Comparison of ENCODE assay signal across 37 cellular contexts in genomic region chr1:36956570-36956969, GRCh38.
"Had no signal": no experiment of that assay in that cellular context is flagged by ENCODE, and none has a peak within 500 bp of the region (broad histone marks: within the 10 kb centered on the region; RNA-seq: fewer than 3 reads in every experiment).

No MANE protein-coding gene starts in this region.

- H3K27ac Mint-ChIP-seq: activated CD4-positive, alpha-beta memory T cell treated with anti-CD3 and anti-CD28 coated beads for 36 hours; activated CD4-positive, alpha-beta T cell treated with anti-CD3 and anti-CD28 coated beads, Interleukin-2, amount 10 ng/mL, durations not matched to agents 24 days and 14 days; activated naive CD4-positive, alpha-beta T cell treated with anti-CD3 and anti-CD28 coated beads, Interleukin-2, amount 10 ng/mL, durations not matched to agents 7 days and 5 days; activated naive CD8-positive, alpha-beta T cell treated with anti-CD3 and anti-CD28 coated beads, Interleukin-2, amount 10 ng/mL, durations not matched to agents 7 days and 5 days; activated T-helper 1 cell treated with anti-CD3 and anti-CD28 coated beads, Interleukin-12 subunit alpha, Interleukin-12 subunit beta, Interleukin-2, Interleukin-4 antibody, amounts not matched to agents 30 ng/mL and 10 ng/mL and 1 ng/mL, durations not matched to agents 14 hours and 24 hours and 36 hours; immature natural killer cell; mesothelial cell of epicardium; naive B cell; nephron progenitor cell; stimulated activated memory B cell treated with anti-CD40 and anti-IgM and Interleukin-4, amounts not matched to agents 10 μg/mL and 1 μg/mL and 100 μg/mL, for 72 hours; stimulated activated naive CD8-positive, alpha-beta T cell treated with anti-CD3 and anti-CD28 coated beads, Interleukin-15, amount 100 ng/mL, for 72 hours; type B pancreatic cell had no signal

- H3K27me3 Mint-ChIP-seq: activated CD4-positive, alpha-beta T cell treated with anti-CD3 and anti-CD28 coated beads, Interleukin-2, amount 10 ng/mL, durations not matched to agents 24 days and 14 days; activated naive CD4-positive, alpha-beta T cell treated with anti-CD3 and anti-CD28 coated beads, Interleukin-2, amount 10 ng/mL, durations not matched to agents 7 days and 5 days; activated naive CD8-positive, alpha-beta T cell treated with anti-CD3 and anti-CD28 coated beads, Interleukin-2, amount 10 ng/mL, durations not matched to agents 7 days and 5 days; stimulated activated naive CD8-positive, alpha-beta T cell treated with anti-CD3 and anti-CD28 coated beads, Interleukin-15, amount 100 ng/mL, for 72 hours had no signal

- H3K4me3 ChIP-seq: ascending aorta, cardiac muscle cell, coronary artery, dorsolateral prefrontal cortex, gastrocnemius medialis, pancreas, prostate gland, skin epidermis, uterus had no signal

- H3K36me3 ChIP-seq: ascending aorta, cardiac muscle cell, gastrocnemius medialis, pancreas, prostate gland, uterus had no signal

- H3K36me3 Mint-ChIP-seq: activated CD4-positive, alpha-beta memory T cell treated with anti-CD3 and anti-CD28 coated beads for 36 hours; activated naive CD4-positive, alpha-beta T cell treated with anti-CD3 and anti-CD28 coated beads, Interleukin-2, amount 10 ng/mL, durations not matched to agents 7 days and 5 days; activated naive CD8-positive, alpha-beta T cell treated with anti-CD3 and anti-CD28 coated beads, Interleukin-2, amount 10 ng/mL, durations not matched to agents 7 days and 5 days; brain; immature natural killer cell; mesothelial cell of epicardium; naive B cell; stimulated activated memory B cell treated with anti-CD40 and anti-IgM and Interleukin-4, amounts not matched to agents 10 μg/mL and 1 μg/mL and 100 μg/mL, for 72 hours; type B pancreatic cell had no signal

- H3K4me1 ChIP-seq: ascending aorta, gastrocnemius medialis, pancreas, prostate gland, uterus had no signal

- ATAC-seq: gastrocnemius medialis; left colon; pancreas; sciatic nerve; stimulated activated naive CD8-positive, alpha-beta T cell treated with anti-CD3 and anti-CD28 coated beads, Interleukin-15, amount 100 ng/mL, for 72 hours had no signal

- H3K9me3 Mint-ChIP-seq: activated CD4-positive, alpha-beta memory T cell treated with anti-CD3 and anti-CD28 coated beads for 36 hours; activated CD4-positive, alpha-beta T cell treated with anti-CD3 and anti-CD28 coated beads, Interleukin-2, amount 10 ng/mL, durations not matched to agents 24 days and 14 days; activated naive CD4-positive, alpha-beta T cell treated with anti-CD3 and anti-CD28 coated beads, Interleukin-2, amount 10 ng/mL, durations not matched to agents 7 days and 5 days; activated naive CD8-positive, alpha-beta T cell treated with anti-CD3 and anti-CD28 coated beads, Interleukin-2, amount 10 ng/mL, durations not matched to agents 7 days and 5 days; activated T-helper 1 cell treated with anti-CD3 and anti-CD28 coated beads, Interleukin-12 subunit alpha, Interleukin-12 subunit beta, Interleukin-2, Interleukin-4 antibody, amounts not matched to agents 30 ng/mL and 10 ng/mL and 1 ng/mL, durations not matched to agents 14 hours and 24 hours and 36 hours; brain; immature natural killer cell; mesothelial cell of epicardium; nephron progenitor cell; stimulated activated memory B cell treated with anti-CD40 and anti-IgM and Interleukin-4, amounts not matched to agents 10 μg/mL and 1 μg/mL and 100 μg/mL, for 72 hours; stimulated activated naive CD8-positive, alpha-beta T cell treated with anti-CD3 and anti-CD28 coated beads, Interleukin-15, amount 100 ng/mL, for 72 hours; type B pancreatic cell had no signal

- DNase-seq: activated CD4-positive, alpha-beta memory T cell treated with anti-CD3 and anti-CD28 coated beads for 36 hours; activated CD4-positive, alpha-beta T cell treated with anti-CD3 and anti-CD28 coated beads, Interleukin-2, amount 10 ng/mL, durations not matched to agents 24 days and 14 days; activated CD4-positive, CD25-positive, alpha-beta regulatory T cell treated with anti-CD3 and anti-CD28 coated beads, Interleukin-2, amount 50 U/mL, for 72 hours; activated CD8-positive, alpha-beta memory T cell treated with anti-CD3 and anti-CD28 coated beads, Interleukin-2, amount 50 U/mL, for 4 hours; activated effector memory CD4-positive, alpha-beta T cell treated with anti-CD3 and anti-CD28 coated beads, Interleukin-2, amount 50 U/mL, for 16 hours; activated naive CD4-positive, alpha-beta T cell treated with anti-CD3 and anti-CD28 coated beads, Interleukin-2, amount 10 ng/mL, durations not matched to agents 7 days and 5 days; activated naive CD8-positive, alpha-beta T cell treated with anti-CD3 and anti-CD28 coated beads, Interleukin-2, amount 10 ng/mL, durations not matched to agents 7 days and 5 days; activated T-cell treated with anti-CD3 and anti-CD28 coated beads, Interleukin-2, amount 50 U/mL, for 1 hour; cerebellar nuclear complex; effector memory CD4-positive, alpha-beta T cell; gastrocnemius medialis; hippocampal formation; immature natural killer cell; kidney; left colon; naive B cell; nephron progenitor cell; pancreas; retina; stimulated activated CD4-positive, alpha-beta T cell treated with anti-CD3 and anti-CD28 coated beads, Interleukin-1b, Interleukin-23, amount 100 ng/mL, for 48 hours; stimulated activated CD4-positive, alpha-beta T cell treated with anti-CD3 and anti-CD28 coated beads, Interleukin-4, amount 100 ng/mL, for 4 hours; stimulated activated CD8-positive, alpha-beta memory T cell treated with anti-CD3 and anti-CD28 coated beads, Interleukin-4, amount 100 ng/mL, for 48 hours; stimulated activated naive CD8-positive, alpha-beta T cell treated with anti-CD3 and anti-CD28 coated beads, Interleukin-15, amount 100 ng/mL, for 72 hours; substantia nigra; uterus had no signal

- H3K27me3 ChIP-seq: ascending aorta, cardiac muscle cell, pancreas, uterus had no signal

- H3K27ac ChIP-seq: ascending aorta, cardiac muscle cell, coronary artery, gastrocnemius medialis, pancreas, prostate gland, skin epidermis, uterus had no signal

- H3K4me1 Mint-ChIP-seq: activated CD4-positive, alpha-beta T cell treated with anti-CD3 and anti-CD28 coated beads, Interleukin-2, amount 10 ng/mL, durations not matched to agents 24 days and 14 days; activated naive CD4-positive, alpha-beta T cell treated with anti-CD3 and anti-CD28 coated beads, Interleukin-2, amount 10 ng/mL, durations not matched to agents 7 days and 5 days; activated naive CD8-positive, alpha-beta T cell treated with anti-CD3 and anti-CD28 coated beads, Interleukin-2, amount 10 ng/mL, durations not matched to agents 7 days and 5 days; immature natural killer cell; mesothelial cell of epicardium; naive B cell; stimulated activated naive CD8-positive, alpha-beta T cell treated with anti-CD3 and anti-CD28 coated beads, Interleukin-15, amount 100 ng/mL, for 72 hours had no signal

- H3K9me3 ChIP-seq: ascending aorta, gastrocnemius medialis, pancreas, prostate gland, uterus had no signal

- H3K4me3 Mint-ChIP-seq: activated CD4-positive, alpha-beta memory T cell treated with anti-CD3 and anti-CD28 coated beads for 36 hours; activated CD4-positive, alpha-beta T cell treated with anti-CD3 and anti-CD28 coated beads, Interleukin-2, amount 10 ng/mL, durations not matched to agents 24 days and 14 days; activated naive CD4-positive, alpha-beta T cell treated with anti-CD3 and anti-CD28 coated beads, Interleukin-2, amount 10 ng/mL, durations not matched to agents 7 days and 5 days; activated naive CD8-positive, alpha-beta T cell treated with anti-CD3 and anti-CD28 coated beads, Interleukin-2, amount 10 ng/mL, durations not matched to agents 7 days and 5 days; activated T-helper 1 cell treated with anti-CD3 and anti-CD28 coated beads, Interleukin-12 subunit alpha, Interleukin-12 subunit beta, Interleukin-2, Interleukin-4 antibody, amounts not matched to agents 30 ng/mL and 10 ng/mL and 1 ng/mL, durations not matched to agents 14 hours and 24 hours and 36 hours; immature natural killer cell; mesothelial cell of epicardium; nephron progenitor cell; stimulated activated memory B cell treated with anti-CD40 and anti-IgM and Interleukin-4, amounts not matched to agents 10 μg/mL and 1 μg/mL and 100 μg/mL, for 72 hours; stimulated activated naive CD8-positive, alpha-beta T cell treated with anti-CD3 and anti-CD28 coated beads, Interleukin-15, amount 100 ng/mL, for 72 hours; type B pancreatic cell had no signal
